Comparison of ENCODE assay signal across 22 cellular contexts in genomic region chr5:115214541-115214940, GRCh38. TPM values are rescaled to one million over a fixed set of nuclear protein-coding genes. Genes with fewer than 3 reads are reported as not detected.
DNase-seq lines count a peak whose midpoint lies in the region; ATAC-seq and TF ChIP-seq lines count a peak whose summit lies in the region.
"Had no signal": no experiment of that assay in that cellular context is flagged by ENCODE, and none has a peak within 500 bp of the region (broad histone marks: within the 10 kb centered on the region; RNA-seq: fewer than 3 reads in every experiment).

No MANE protein-coding gene starts in this region.

- no peak for ATAC-seq in HG02678 (IDR thresholded peaks at IDR 0.05; ENCODE audit: unreplicated experiment)
- ATAC-seq: HepG2, Panc1 had no signal

- CTCF ChIA-PET in AG04449 (lab: Yijun Ruan, JAX) = no interaction called here

- POLR2A ChIA-PET in AG04449 (lab: Yijun Ruan, JAX) = no interaction called here

- TF ChIP-seq CTCF in AG04449 (IDR thresholded peaks at IDR 0.05; ENCODE audit: insufficient read depth, low read length, missing control alignments) = no peak
- no peak for TF ChIP-seq CTCF in chondrocyte (IDR thresholded peaks at IDR 0.05)
- TF ChIP-seq CTCF in fibroblast of villous mesenchyme (IDR thresholded peaks at IDR 0.05; ENCODE audit: insufficient read depth, low read depth, low read length) = no peak
- no peak for TF ChIP-seq CTCF in osteocyte (IDR thresholded peaks at IDR 0.05)

- H3K4me3 ChIP-seq in AG04449 (ENCODE audit: low read depth, low read length) = no peak overlapping the region
- no peak overlapping the region for H3K4me3 ChIP-seq in fibroblast of villous mesenchyme (ENCODE audit: low read depth, low read length)
- H3K4me3 ChIP-seq: BLaER1 had no signal

- H3K36me3 Mint-ChIP-seq in chondrocyte (ENCODE audit: low read depth) (peaks cover 4% of the 10 kb centered on the region), osteocyte (ENCODE audit: unreplicated experiment) (peaks cover 15% of the 10 kb centered on the region)

- H3K27me3 Mint-ChIP-seq in chondrocyte (ENCODE audit: low read depth) = no peaks in the 10 kb centered on the region
- H3K27me3 Mint-ChIP-seq in osteocyte (ENCODE audit: unreplicated experiment) = no peaks in the 10 kb centered on the region
- H3K27me3 Mint-ChIP-seq: CD4-positive, CD25-positive, alpha-beta regulatory T cell had no signal

- DNase-seq in AG04449 (ENCODE audit: low read depth, low spot score) (peak; percentile 2), chondrocyte (ENCODE audit: low spot score) (no peak), fibroblast of villous mesenchyme (ENCODE audit: low read depth) (peak; percentile 5), osteocyte (ENCODE audit: extremely low spot score, unreplicated experiment) (no peak), glomerular visceral epithelial cell (ENCODE audit: extremely low spot score) (no peak), NCI-H524 (lab: John Stamatoyannopoulos, UW) (no peak), HuH-7 (ENCODE audit: low spot score) (no peak)
- DNase-seq: ACHN; CD4-positive, CD25-positive, alpha-beta regulatory T cell; DMS53; KBM-7; NCI-H1105 treated with DMSO at 0.1 percent for 48 hours; NCI-H146; NCI-H1930; NCI-H2107; NCI-H446; NCI-H526 treated with DMSO at 0.1 percent for 48 hours; SHP77 had no signal

- H3K9me3 Mint-ChIP-seq in chondrocyte (ENCODE audit: low read depth) = peaks cover 7% of the 10 kb centered on the region
- peaks cover 5% of the 10 kb centered on the region for H3K9me3 Mint-ChIP-seq in osteocyte (ENCODE audit: unreplicated experiment)
- H3K9me3 Mint-ChIP-seq: CD4-positive, CD25-positive, alpha-beta regulatory T cell had no signal

- H3K27ac Mint-ChIP-seq in chondrocyte (ENCODE audit: unreplicated experiment) = peak overlapping the region; percentile 77
- peak overlapping the region; percentile 87 for H3K27ac Mint-ChIP-seq in osteocyte (ENCODE audit: unreplicated experiment)
- H3K27ac Mint-ChIP-seq: CD4-positive, CD25-positive, alpha-beta regulatory T cell had no signal

- peaks cover 55% of the 10 kb centered on the region for H3K4me1 Mint-ChIP-seq in chondrocyte (ENCODE audit: low read depth)
- H3K4me1 Mint-ChIP-seq in osteocyte (ENCODE audit: unreplicated experiment) = peaks cover 47% of the 10 kb centered on the region

- peak overlapping the region; percentile 15 for H3K4me3 Mint-ChIP-seq in chondrocyte (ENCODE audit: unreplicated experiment)
- peak overlapping the region; percentile 10 for H3K4me3 Mint-ChIP-seq in osteocyte (ENCODE audit: unreplicated experiment)
- H3K4me3 Mint-ChIP-seq: CD4-positive, CD25-positive, alpha-beta regulatory T cell had no signal

RNA-seq across cellular contexts. Expression of gene TRIM36, which starts 44.8 kb away (rescaled TPM):
- 4.6 to 10.1 TPM (median 9.4 TPM) in 3 replicates for total RNA-seq in chondrocyte
- 0.97 and 2.2 TPM in 2 replicates for total RNA-seq in fibroblast of villous mesenchyme
- 11.1 and 13.3 TPM in 2 replicates for total RNA-seq in osteocyte
- total RNA-seq: CD4-positive, CD25-positive, alpha-beta regulatory T cell had no signal

RNA-seq across cellular contexts. Expression of gene PGGT1B, which starts 48.1 kb away (rescaled TPM):
- total RNA-seq in chondrocyte (35.6 to 46.2 TPM (median 38.2 TPM) in 3 replicates), fibroblast of villous mesenchyme (16.1 and 21.2 TPM in 2 replicates), osteocyte (38.1 and 42.6 TPM in 2 replicates)

Comparison
In these comparisons a context has a peak if more than half of its experiments do, and no peak if none do; other contexts are left out.
1. DNase-seq: peak in AG04449 (single experiment) and fibroblast of villous mesenchyme (single experiment); none in chondrocyte (single experiment), osteocyte (single experiment), glomerular visceral epithelial cell (single experiment), NCI-H524 (0 of 2) and HuH-7 (single experiment).